27 cellular contexts compared by ENCODE assay signal in the genomic region with DNA sequence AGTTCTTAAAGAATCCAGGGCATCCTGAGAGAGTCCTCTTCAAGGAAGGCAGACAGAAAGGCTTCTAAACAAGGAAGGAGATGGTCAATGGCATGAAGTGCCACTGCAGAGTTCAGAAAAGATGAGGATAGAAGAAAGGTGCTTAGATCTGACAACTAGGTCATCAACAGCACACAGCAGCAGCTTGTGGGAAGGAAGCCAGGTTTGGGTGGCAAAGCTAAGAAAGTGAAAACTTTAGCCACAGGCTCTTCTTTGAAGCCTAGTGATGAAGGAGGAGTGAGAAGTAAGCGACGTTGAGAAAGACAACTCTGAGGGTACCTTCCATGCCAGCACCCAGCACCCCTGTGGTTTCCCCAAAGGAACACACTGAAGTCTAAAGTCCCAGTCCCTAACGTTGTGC.
"Had no signal": no experiment of that assay in that cellular context is flagged by ENCODE, and none has a peak within 500 bp of the region (broad histone marks: within the 10 kb centered on the region; RNA-seq: fewer than 3 reads in every experiment).

No MANE protein-coding gene starts in this region.

- H3K36me3 Mint-ChIP-seq: natural killer cell treated with Interleukin-12 subunit alpha and Interleukin-12 subunit beta and Interleukin-15 and Interleukin-18, amount 100 ng/mL, for 72 hours; stimulated activated effector memory CD8-positive, alpha-beta T cell treated with anti-CD3 and anti-CD28 coated beads, Interleukin-12 subunit alpha, Interleukin-12 subunit beta, amount 100 ng/mL, for 72 hours had no signal

- H3K27me3 ChIP-seq: neutrophil, pancreas, right lobe of liver, sigmoid colon, stomach, thyroid gland, tibial nerve, upper lobe of right lung, uterus had no signal

- DNase-seq: naive thymus-derived CD8-positive, alpha-beta T cell; nephron progenitor cell; nucleus accumbens; pancreas; right cardiac atrium; right lobe of liver; sigmoid colon; small intestine; stimulated activated CD4-positive, alpha-beta T cell treated with anti-CD3 and anti-CD28 coated beads, Interleukin-15, amount 100 ng/mL, for 24 hours; stimulated activated CD4-positive, alpha-beta T cell treated with anti-CD3 and anti-CD28 coated beads, Interleukin-2, amount 100 ng/mL, for 24 hours; stimulated activated CD4-positive, alpha-beta T cell treated with anti-CD3 and anti-CD28 coated beads, Interleukin-2, amount 100 ng/mL, for 48 hours; stimulated activated CD4-positive, alpha-beta T cell treated with anti-CD3 and anti-CD28 coated beads, Interleukin-4, amount 100 ng/mL, for 24 hours; stimulated activated naive B cell treated with anti-CD40 and anti-IgM and Interleukin-4, amounts not matched to agents 10 μg/mL and 1 μg/mL and 100 μg/mL, for 72 hours; stimulated activated naive CD4-positive, alpha-beta T cell treated with Interleukin-2 at 50 U/mL for 16 hours; stomach; thyroid gland; trophoblast cell; upper lobe of right lung; uterus had no signal

- H3K27ac Mint-ChIP-seq: naive thymus-derived CD8-positive, alpha-beta T cell; natural killer cell treated with Interleukin-12 subunit alpha and Interleukin-12 subunit beta and Interleukin-15 and Interleukin-18, amount 100 ng/mL, for 72 hours; nephron progenitor cell; stimulated activated effector memory CD8-positive, alpha-beta T cell treated with anti-CD3 and anti-CD28 coated beads, Interleukin-12 subunit alpha, Interleukin-12 subunit beta, amount 100 ng/mL, for 72 hours; stimulated activated naive B cell treated with anti-CD40 and anti-IgM and Interleukin-4, amounts not matched to agents 10 μg/mL and 1 μg/mL and 100 μg/mL, for 72 hours; stimulated activated naive CD8-positive, alpha-beta T cell treated with anti-CD3 and anti-CD28 coated beads, Interleukin-15, Interleukin-2, amounts not matched to agents 100 ng/mL and 50 ng/mL, for 24 hours had no signal

- H3K9me3 ChIP-seq: neutrophil, pancreas, prostate gland, right lobe of liver, sigmoid colon, stomach, thoracic aorta, thyroid gland, tibial nerve, upper lobe of right lung, uterus had no signal

- H3K27ac ChIP-seq: neutrophil, pancreas, prostate gland, right lobe of liver, sigmoid colon, stomach, thoracic aorta, thyroid gland, tibial nerve, upper lobe of right lung, uterus had no signal

- H3K4me3 Mint-ChIP-seq: naive thymus-derived CD8-positive, alpha-beta T cell; natural killer cell treated with Interleukin-12 subunit alpha and Interleukin-12 subunit beta and Interleukin-15 and Interleukin-18, amount 100 ng/mL, for 72 hours; nephron progenitor cell; neural crest cell; stimulated activated effector memory CD8-positive, alpha-beta T cell treated with anti-CD3 and anti-CD28 coated beads, Interleukin-12 subunit alpha, Interleukin-12 subunit beta, amount 100 ng/mL, for 72 hours; stimulated activated naive B cell treated with anti-CD40 and anti-IgM and Interleukin-4, amounts not matched to agents 10 μg/mL and 1 μg/mL and 100 μg/mL, for 72 hours; stimulated activated naive CD8-positive, alpha-beta T cell treated with anti-CD3 and anti-CD28 coated beads, Interleukin-15, Interleukin-2, amounts not matched to agents 100 ng/mL and 50 ng/mL, for 24 hours had no signal

- H3K4me1 ChIP-seq: prostate gland, right lobe of liver, thyroid gland had no signal

- H3K36me3 ChIP-seq: neutrophil, pancreas, prostate gland, right lobe of liver, sigmoid colon, stomach, thoracic aorta, thyroid gland, tibial nerve, upper lobe of right lung, uterus had no signal

- H3K4me3 ChIP-seq: pancreas, prostate gland, right lobe of liver, sigmoid colon, stomach, thoracic aorta, thyroid gland, tibial nerve, upper lobe of right lung, uterus had no signal

- ATAC-seq: naive thymus-derived CD8-positive, alpha-beta T cell; natural killer cell treated with Interleukin-12 subunit alpha and Interleukin-12 subunit beta and Interleukin-15 and Interleukin-18, amount 100 ng/mL, for 72 hours; pancreas; right cardiac atrium; right lobe of liver; stimulated activated effector memory CD8-positive, alpha-beta T cell treated with anti-CD3 and anti-CD28 coated beads, Interleukin-12 subunit alpha, Interleukin-12 subunit beta, amount 100 ng/mL, for 72 hours; stimulated activated naive B cell treated with anti-CD40 and anti-IgM and Interleukin-4, amounts not matched to agents 10 μg/mL and 1 μg/mL and 100 μg/mL, for 72 hours; upper lobe of right lung had no signal

- H3K9me3 Mint-ChIP-seq: natural killer cell treated with Interleukin-12 subunit alpha and Interleukin-12 subunit beta and Interleukin-15 and Interleukin-18, amount 100 ng/mL, for 72 hours; neural crest cell had no signal

- H3K4me1 Mint-ChIP-seq: naive thymus-derived CD8-positive, alpha-beta T cell; stimulated activated effector memory CD8-positive, alpha-beta T cell treated with anti-CD3 and anti-CD28 coated beads, Interleukin-12 subunit alpha, Interleukin-12 subunit beta, amount 100 ng/mL, for 72 hours had no signal

- H3K27me3 Mint-ChIP-seq: stimulated activated naive B cell treated with anti-CD40 and anti-IgM and Interleukin-4, amounts not matched to agents 10 μg/mL and 1 μg/mL and 100 μg/mL, for 72 hours; stimulated activated naive CD8-positive, alpha-beta T cell treated with anti-CD3 and anti-CD28 coated beads, Interleukin-15, Interleukin-2, amounts not matched to agents 100 ng/mL and 50 ng/mL, for 24 hours had no signal
